Comparison of ENCODE assay signal across 1 cellular context in the genomic region with DNA sequence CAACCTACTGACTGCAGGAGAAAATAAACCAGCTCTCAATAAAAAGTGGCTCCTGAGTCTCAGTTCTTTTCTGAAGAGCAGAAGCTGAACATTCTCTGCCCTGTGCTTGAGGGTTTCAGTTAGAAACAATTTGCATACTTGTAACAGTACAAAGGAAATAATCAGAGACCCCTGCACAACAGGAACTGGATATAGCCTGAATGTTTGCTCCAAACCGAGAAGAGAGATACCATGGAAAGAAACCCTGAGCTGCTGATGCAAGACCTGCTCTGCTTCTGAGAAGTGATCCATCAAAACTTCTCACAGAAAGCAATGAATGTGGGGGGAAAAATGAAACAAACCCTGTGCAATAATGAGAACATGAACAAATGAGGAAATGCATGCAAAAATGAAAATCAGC.
TF ChIP-seq lines count a peak whose summit lies in the region.

No MANE protein-coding gene starts in this region.

TF ChIP-seq in GM23338, 12 proteins besides CTCF, POLR2A, EP300 and RAD21 (continued from another document):
- TF ChIP-seq REST (IDR thresholded peaks at IDR 0.05; ENCODE audit: unreplicated experiment) (no peak), ZNF331 (CRISPR knock-in tag; IDR thresholded peaks at IDR 0.05; ENCODE audit: low read depth) (no peak)
TF ChIP-seq in GM23338: peak in this region for 0.
